19 cellular contexts compared by ENCODE assay signal in the genomic region with DNA sequence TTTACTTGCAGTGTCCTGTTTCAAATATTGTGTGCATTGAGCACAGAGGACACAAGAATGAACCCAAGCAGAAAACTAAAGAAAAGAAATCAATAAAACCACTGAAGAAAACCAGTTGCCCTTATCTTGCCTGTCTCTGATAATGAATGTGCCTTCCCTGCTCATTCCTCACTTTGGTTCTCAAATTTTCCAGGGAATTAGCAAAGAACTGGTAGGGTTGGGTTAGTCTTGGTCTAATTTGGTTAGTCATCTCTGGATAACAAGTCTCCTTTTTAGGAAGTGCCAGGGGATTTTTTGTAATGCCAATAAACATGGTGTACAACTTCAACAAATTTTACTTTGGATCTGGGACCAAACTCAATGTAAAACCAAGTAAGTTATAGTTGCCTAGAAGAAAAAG.
A peak's percentile ranks its signal among the peaks of the same experiment; 100 is the strongest.
DNase-seq lines count a peak whose midpoint lies in the region; ATAC-seq, FAIRE-seq and TF ChIP-seq lines count a peak whose summit lies in the region.
"Had no signal": no experiment of that assay in that cellular context is flagged by ENCODE, and none has a peak within 500 bp of the region (broad histone marks: within the 10 kb centered on the region; RNA-seq: fewer than 3 reads in every experiment).

No MANE protein-coding gene starts in this region.

- no peak for ATAC-seq in CD4-positive, CD25-positive, alpha-beta regulatory T cell (ENCODE audit: low read depth in 2 of 2)
- no peak for ATAC-seq in activated naive CD4-positive, alpha-beta T cell treated with anti-CD3 and anti-CD28 coated beads, Interleukin-2, amount 50 U/mL, for 72 hours
- ATAC-seq in naive thymus-derived CD4-positive, alpha-beta T cell = no peak
- ATAC-seq in GM21576 (IDR thresholded peaks at IDR 0.05; ENCODE audit: unreplicated experiment) (no peak), left ventricle myocardium superior (no peak)
- ATAC-seq: lower lobe of right lung, PC-3 had no signal

- H3K9me3 Mint-ChIP-seq in CD4-positive, CD25-positive, alpha-beta regulatory T cell = no peaks in the 10 kb centered on the region
- no peaks in the 10 kb centered on the region for H3K9me3 Mint-ChIP-seq in activated naive CD4-positive, alpha-beta T cell treated with anti-CD3 and anti-CD28 coated beads, Interleukin-2, amount 50 U/mL, for 72 hours
- peaks cover 0 to 2% (median 0%) of the 10 kb centered on the region in 11 donors for H3K9me3 Mint-ChIP-seq in naive thymus-derived CD4-positive, alpha-beta T cell

- dilution Hi-C loops in mammary epithelial cell (cut with HindIII; ENCODE audit: low sequenced_read_pairs) = no loop called here

- POLR2A ChIA-PET in naive thymus-derived CD4-positive, alpha-beta T cell (lab: Charles Lee) = interaction anchor here (1.2 to 36.7 kb wide), 5 partner anchors 6 to 531 kb away, joined by 3 to 709 read pairs (median 554); no protein-coding TSS in a partner anchor

- peaks cover 87% of the 10 kb centered on the region for H3K36me3 Mint-ChIP-seq in CD4-positive, CD25-positive, alpha-beta regulatory T cell
- H3K36me3 Mint-ChIP-seq in activated naive CD4-positive, alpha-beta T cell treated with anti-CD3 and anti-CD28 coated beads, Interleukin-2, amount 50 U/mL, for 72 hours = peaks cover 91 to 95% of the 10 kb centered on the region in 2 donors
- H3K36me3 Mint-ChIP-seq in naive thymus-derived CD4-positive, alpha-beta T cell = peaks cover 11 to 89% (median 73%) of the 10 kb centered on the region in 5 donors

- no peak for DNase-seq in CD4-positive, CD25-positive, alpha-beta regulatory T cell
- no peak for DNase-seq in GM19239 (ENCODE audit: insufficient read length, low spot score)
- no peak for DNase-seq in activated naive CD4-positive, alpha-beta T cell treated with anti-CD3 and anti-CD28 coated beads, Interleukin-2, amount 50 U/mL, for 72 hours (ENCODE audit: low spot score in 2 of 2)
- no peak for DNase-seq in naive thymus-derived CD4-positive, alpha-beta T cell
- no peak for DNase-seq in left ventricle myocardium superior
- DNase-seq in NCI-H82 (lab: John Stamatoyannopoulos, UW) = no peak
- DNase-seq in mammary epithelial cell = no peak
- DNase-seq: BE2C, colonic mucosa, DMS79 treated with DMSO at 0.1 percent for 48 hours, GOT3, lower lobe of right lung, MG63, NCI-H1694 treated with DMSO at 0.1 percent for 48 hours, NCI-H446 treated with DMSO at 0.1 percent for 48 hours, PC-3, testis had no signal

- peak; percentile 69 for FAIRE-seq in GM19239 (lab: Jason Lieb, UNC)

- in situ Hi-C loops in mammary epithelial cell (cut with MboI; ENCODE audit: low sequenced_read_pairs in 2 of 2) = no loop called here

- H3K27ac ChIP-seq in CD4-positive, CD25-positive, alpha-beta regulatory T cell (ENCODE audit: insufficient read depth, low read length, poor library complexity, severe bottlenecking) = peak overlapping the region; percentile 99
- H3K27ac ChIP-seq in naive thymus-derived CD4-positive, alpha-beta T cell (ENCODE audit: low read depth, low read length) = peak overlapping the region; percentile 90
- H3K27ac ChIP-seq in mammary epithelial cell (ENCODE audit: insufficient read depth, low read depth, low read length) = no peak overlapping the region
- H3K27ac ChIP-seq: colonic mucosa, lower lobe of right lung, neural progenitor cell, testis had no signal

- BruUV-seq in mammary epithelial cell (replicated peaks; lab: Mats Ljungman, UMichigan) = no TSS peak

- H3K9me3 ChIP-seq in CD4-positive, CD25-positive, alpha-beta regulatory T cell (ENCODE audit: control insufficient read depth in 2 of 2, low read length in 2 of 2) = no peaks in the 10 kb centered on the region
- no peaks in the 10 kb centered on the region for H3K9me3 ChIP-seq in naive thymus-derived CD4-positive, alpha-beta T cell (ENCODE audit: control insufficient read depth in 2 of 3, low read length in 3 of 3)
- H3K9me3 ChIP-seq in mammary epithelial cell (replicated peaks; ENCODE audit: insufficient read depth, low read length) = no peaks in the 10 kb centered on the region
- H3K9me3 ChIP-seq: BE2C, colonic mucosa, lower lobe of right lung, MG63, testis had no signal

- CTCF ChIA-PET in naive thymus-derived CD4-positive, alpha-beta T cell (lab: Charles Lee) = interaction anchor here (0.6 to 1.6 kb wide), 4 partner anchors 11 to 24 kb away, joined by 3 to 4 read pairs (median 4); no protein-coding TSS in a partner anchor
- CTCF ChIA-PET in mammary epithelial cell (lab: Charles Lee; ENCODE audit: low non-redundant PET) = no interaction called here

- no peak for TF ChIP-seq CTCF in mammary epithelial cell (conservative IDR thresholded peaks at IDR 0.05 in 1 of 2, IDR thresholded peaks at IDR 0.05 in 1 of 2; ENCODE audit: extremely low read depth in 1 of 2, insufficient read depth in 1 of 2, low read depth in 1 of 2, low read length in 2 of 2)

- no peak overlapping the region for H3K4me2 ChIP-seq in mammary epithelial cell (ENCODE audit: insufficient read depth, low read depth, low read length)
- H3K4me2 ChIP-seq: neural progenitor cell had no signal

- no peak overlapping the region for H3K9ac ChIP-seq in mammary epithelial cell (ENCODE audit: insufficient read depth, low read length)
- H3K9ac ChIP-seq: neural progenitor cell had no signal

- H3K4me3 Mint-ChIP-seq in CD4-positive, CD25-positive, alpha-beta regulatory T cell = peak overlapping the region; percentile 88 to 93 (median 90)
- H3K4me3 Mint-ChIP-seq in naive thymus-derived CD4-positive, alpha-beta T cell = peak overlapping the region; percentile 79 to 92 (median 88)
- H3K4me3 Mint-ChIP-seq: neural progenitor cell had no signal

- peak overlapping the region; percentile 83 for H3K4me3 ChIP-seq in CD4-positive, CD25-positive, alpha-beta regulatory T cell (ENCODE audit: low read depth, low read length)
- H3K4me3 ChIP-seq in naive thymus-derived CD4-positive, alpha-beta T cell (ENCODE audit: low read length) = peak overlapping the region; percentile 56
- no peak overlapping the region for H3K4me3 ChIP-seq in mammary epithelial cell (replicated peaks in 1 of 3; ENCODE audit: insufficient read depth in 1 of 3, low read depth in 2 of 3, low read length in 3 of 3)
- H3K4me3 ChIP-seq: colonic mucosa, lower lobe of right lung, MG63, neural progenitor cell, testis had no signal

- H4K20me1 ChIP-seq in mammary epithelial cell (ENCODE audit: insufficient read depth, low read length) = no peaks in the 10 kb centered on the region

- H3K27me3 ChIP-seq in CD4-positive, CD25-positive, alpha-beta regulatory T cell (ENCODE audit: control insufficient read depth, insufficient read depth, low read length) = no peaks in the 10 kb centered on the region
- no peaks in the 10 kb centered on the region for H3K27me3 ChIP-seq in naive thymus-derived CD4-positive, alpha-beta T cell (ENCODE audit: control insufficient read depth in 2 of 2, insufficient read depth in 2 of 2, low read length in 2 of 2)
- H3K27me3 ChIP-seq in mammary epithelial cell (ENCODE audit: insufficient read depth, low read length) = no peaks in the 10 kb centered on the region
- H3K27me3 ChIP-seq: BE2C, colonic mucosa, MG63, neural progenitor cell, testis had no signal

- H3K4me1 ChIP-seq in CD4-positive, CD25-positive, alpha-beta regulatory T cell (ENCODE audit: control insufficient read depth, insufficient read depth, low read length, poor library complexity, severe bottlenecking) = peaks cover 96% of the 10 kb centered on the region
- H3K4me1 ChIP-seq in naive thymus-derived CD4-positive, alpha-beta T cell (ENCODE audit: control insufficient read depth in 2 of 2, insufficient read depth in 2 of 2, low read length in 2 of 2) = peaks cover 82 to 87% of the 10 kb centered on the region in 2 donors
- peaks cover 14% of the 10 kb centered on the region for H3K4me1 ChIP-seq in mammary epithelial cell (ENCODE audit: insufficient read depth, low read length)
- H3K4me1 ChIP-seq: colonic mucosa, lower lobe of right lung, neural progenitor cell, testis had no signal

- H3K36me3 ChIP-seq in CD4-positive, CD25-positive, alpha-beta regulatory T cell (ENCODE audit: control insufficient read depth, insufficient read depth, low read length) = peaks cover 73% of the 10 kb centered on the region
- peaks cover 16 to 28% (median 18%) of the 10 kb centered on the region in 3 experiments for H3K36me3 ChIP-seq in naive thymus-derived CD4-positive, alpha-beta T cell (ENCODE audit: control insufficient read depth in 2 of 3, insufficient read depth in 3 of 3, low read length in 3 of 3)
- H3K36me3 ChIP-seq in mammary epithelial cell (ENCODE audit: insufficient read depth, low read length) = no peaks in the 10 kb centered on the region
- H3K36me3 ChIP-seq: BE2C, colonic mucosa, lower lobe of right lung, MG63, neural progenitor cell had no signal

- H3K27ac Mint-ChIP-seq in CD4-positive, CD25-positive, alpha-beta regulatory T cell = peak overlapping the region; percentile 93 to 100 (median 99)
- peak overlapping the region; percentile 94 to 95 for H3K27ac Mint-ChIP-seq in activated naive CD4-positive, alpha-beta T cell treated with anti-CD3 and anti-CD28 coated beads, Interleukin-2, amount 50 U/mL, for 72 hours
- H3K27ac Mint-ChIP-seq in naive thymus-derived CD4-positive, alpha-beta T cell = peak overlapping the region; percentile 92 to 99 (median 96)
- H3K27ac Mint-ChIP-seq: neural progenitor cell had no signal

- H2AFZ ChIP-seq in mammary epithelial cell (ENCODE audit: low read depth, low read length) = no peak overlapping the region
- H2AFZ ChIP-seq: neural progenitor cell had no signal

- H3K4me1 Mint-ChIP-seq in CD4-positive, CD25-positive, alpha-beta regulatory T cell = peaks cover 15 to 92% (median 72%) of the 10 kb centered on the region in 4 donors
- H3K4me1 Mint-ChIP-seq in naive thymus-derived CD4-positive, alpha-beta T cell = peaks cover 34 to 94% (median 87%) of the 10 kb centered on the region in 7 donors

- intact Hi-C loops in naive thymus-derived CD4-positive, alpha-beta T cell (cut with micrococcal nuclease) = loop anchor here (1.0 to 5.0 kb wide), 2 partner anchors 8 to 801 kb away; no protein-coding TSS in a partner anchor
- intact Hi-C loops in left ventricle myocardium superior (cut with micrococcal nuclease) = no loop called here
- intact Hi-C loops in mammary epithelial cell (cut with micrococcal nuclease) = no loop called here

- H3K79me2 ChIP-seq in mammary epithelial cell (ENCODE audit: insufficient read depth, low read length) = no peaks in the 10 kb centered on the region

- no peaks in the 10 kb centered on the region for H3K27me3 Mint-ChIP-seq in CD4-positive, CD25-positive, alpha-beta regulatory T cell
- no peaks in the 10 kb centered on the region for H3K27me3 Mint-ChIP-seq in naive thymus-derived CD4-positive, alpha-beta T cell

Comparison
In these comparisons a context has a peak if more than half of its experiments do, and no peak if none do; other contexts are left out.
1. H3K4me3 ChIP-seq: peak in CD4-positive, CD25-positive, alpha-beta regulatory T cell (single experiment) and naive thymus-derived CD4-positive, alpha-beta T cell (single experiment); none in mammary epithelial cell (0 of 3).
2. intact Hi-C loops: an anchor here in naive thymus-derived CD4-positive, alpha-beta T cell (1.0 to 5.0 kb wide); none called in left ventricle myocardium superior and mammary epithelial cell.
3. Peak in every context shown above with its lines, with median percentiles within 50 percentile points of each other: H3K27ac Mint-ChIP-seq.